ENCODE assay signal across 8 cellular contexts in genomic region chr22:16911340-16911739, GRCh38.
A peak's percentile ranks its signal among the peaks of the same experiment; 100 is the strongest.
DNase-seq lines count a peak whose midpoint lies in the region; ATAC-seq, FAIRE-seq and TF ChIP-seq lines count a peak whose summit lies in the region.
"Not testable (repeated sequence)": the region's sequence is repeated elsewhere in the genome, so short reads cannot be mapped to it uniquely, and the experiment has no call there.

No MANE protein-coding gene starts in this region.

- H3K4me1 ChIP-seq in HCT116 (ENCODE audit: control insufficient read depth in 1 of 2, insufficient read depth in 2 of 2, low read length in 2 of 2); PC-9 (replicated peaks; ENCODE audit: insufficient read depth); K562 (replicated peaks in 1 of 2; ENCODE audit: control insufficient read depth in 2 of 2, insufficient read depth in 2 of 2, low read length in 2 of 2); fibroblast of lung (ENCODE audit: control insufficient read depth, extremely low read depth, insufficient read depth, low read length); kidney (ENCODE audit: control insufficient read depth in 1 of 2, insufficient read depth in 1 of 2, low read depth in 1 of 2, low read length in 2 of 2): not testable (repeated sequence)

- 0% methylated on average over 1 of the region's 2 CpGs for WGBS in K562 (ENCODE audit: insufficient coverage, low coverage, missing lambda C conversion rate)

- H3K9me3 ChIP-seq in HCT116 (ENCODE audit: control insufficient read depth in 1 of 2, insufficient read depth in 1 of 2, low read depth in 1 of 2, low read length in 2 of 2); PC-9 (ENCODE audit: insufficient read depth, low read depth); K562 (replicated peaks; ENCODE audit: control insufficient read depth, insufficient read depth, low read depth, low read length); fibroblast of lung (ENCODE audit: control insufficient read depth, insufficient read depth, low read depth, low read length); kidney (ENCODE audit: control insufficient read depth in 1 of 2, low read length in 2 of 2): not testable (repeated sequence)

- not testable (repeated sequence) for H3K27me3 ChIP-seq in HCT116 (ENCODE audit: insufficient read depth, low read length); PC-9 (ENCODE audit: insufficient read depth, low read depth); K562 (ENCODE audit: control insufficient read depth in 2 of 2, insufficient read depth in 2 of 2, low read length in 2 of 2); fibroblast of lung (ENCODE audit: control insufficient read depth, insufficient read depth, low read length)

- not testable (repeated sequence) for H3K36me3 ChIP-seq in HCT116 (ENCODE audit: control insufficient read depth in 1 of 2, insufficient read depth in 2 of 2, low read length in 2 of 2); PC-9 (ENCODE audit: low read depth); K562 (ENCODE audit: control insufficient read depth, insufficient read depth, low read length); fibroblast of lung (ENCODE audit: control insufficient read depth, insufficient read depth, low read length); kidney (ENCODE audit: control insufficient read depth in 1 of 2, insufficient read depth in 2 of 2, low read length in 2 of 2)

- ATAC-seq in HCT116, K562: not testable (repeated sequence)

- not testable (repeated sequence) for DNase-seq in Calu3; HCT116 (ENCODE audit: low read depth, low spot score); PC-9; K562 (ENCODE audit: extremely low read depth in 1 of 4, low spot score in 3 of 4); fibroblast of lung (ENCODE audit: low read depth in 2 of 2); kidney; progenitor cell of endocrine pancreas (ENCODE audit: low spot score, unreplicated experiment)

- peak; percentile 99 for FAIRE-seq in A204.1 (lab: Jason Lieb, UNC)
- FAIRE-seq in K562 (lab: Jason Lieb, UNC) = peak; percentile 75
- FAIRE-seq in kidney (lab: Jason Lieb, UNC) = peak; percentile 98

- not testable (repeated sequence) for H3K36me3 Mint-ChIP-seq in Calu3 (ENCODE audit: insufficient read depth, unreplicated experiment); progenitor cell of endocrine pancreas (ENCODE audit: insufficient read depth)

- in situ Hi-C loops in K562 (cut with MboI) = loop anchor here (10.0 kb wide), 1 partner anchor 583 kb away; no protein-coding TSS in a partner anchor

- H3K27me3 Mint-ChIP-seq in Calu3 (ENCODE audit: unreplicated experiment) (peaks cover 21% of the 10 kb centered on the region), progenitor cell of endocrine pancreas (peaks cover 40% of the 10 kb centered on the region)

- H3K9ac ChIP-seq in HCT116 (ENCODE audit: low read length); K562 (ENCODE audit: insufficient read depth in 1 of 2, low read depth in 2 of 2, low read length in 2 of 2); fibroblast of lung (ENCODE audit: insufficient read depth, low read length); kidney (ENCODE audit: low read length in 2 of 2): not testable (repeated sequence)

- CTCF ChIA-PET in Calu3 (lab: Charles Lee); PC-9 (lab: Charles Lee); K562 (lab: Yijun Ruan, JAX; ENCODE audit: low intra/inter-chr PET ratio): not testable (repeated sequence)
- CTCF ChIA-PET in HCT116 (lab: Charles Lee) = interaction anchor here (1.4 kb wide), 1 partner anchor 137 kb away, joined by 6 read pairs; no protein-coding TSS in a partner anchor

- not testable (repeated sequence) for H3K9me2 ChIP-seq in HCT116 (ENCODE audit: insufficient read depth); PC-9 (ENCODE audit: insufficient read depth)

- intact Hi-C loops in Calu3 (cut with micrococcal nuclease; ENCODE audit: unreplicated experiment); HCT116 (cut with micrococcal nuclease); PC-9 (cut with micrococcal nuclease; ENCODE audit: unreplicated experiment); K562 (cut with micrococcal nuclease); kidney (cut with DNase I): not testable (repeated sequence)

- H3K27ac Mint-ChIP-seq in Calu3 (ENCODE audit: unreplicated experiment); progenitor cell of endocrine pancreas: not testable (repeated sequence)

- H3K4me3 Mint-ChIP-seq in Calu3 (ENCODE audit: low read depth, unreplicated experiment); progenitor cell of endocrine pancreas (ENCODE audit: low read depth): not testable (repeated sequence)

- H3K4me2 ChIP-seq in HCT116 (ENCODE audit: low read length); PC-9; K562 (ENCODE audit: insufficient read depth, low read length); fibroblast of lung (ENCODE audit: extremely low read depth, insufficient read depth, low read length): not testable (repeated sequence)

- TF ChIP-seq RAD21 in HCT116 (IDR thresholded peaks at IDR 0.05; ENCODE audit: low read depth) = 0 out of 2 replicates have a peak, but pooled peaks have one; percentile 3
- not testable (repeated sequence) for TF ChIP-seq RAD21 in K562 (CRISPR knock-in tag; conservative IDR thresholded peaks at IDR 0.05 in 1 of 2, IDR thresholded peaks at IDR 0.05 in 1 of 2)

- RAD21 ChIA-PET in HCT116 (lab: Charles Lee; ENCODE audit: low non-redundant PET in 1 of 2, low total read pairs in 2 of 2, uncharacterized antibody in 2 of 2, unreplicated experiment in 2 of 2) = not testable (repeated sequence)

- H4K20me1 ChIP-seq in HCT116 (ENCODE audit: insufficient read depth); PC-9 (ENCODE audit: insufficient read depth); K562 (replicated peaks; ENCODE audit: control insufficient read depth, insufficient read depth, low read length); fibroblast of lung (ENCODE audit: control insufficient read depth, extremely low read depth, insufficient read depth, low read length): not testable (repeated sequence)

- not testable (repeated sequence) for H3K9me3 Mint-ChIP-seq in Calu3 (ENCODE audit: low read depth, unreplicated experiment); progenitor cell of endocrine pancreas (ENCODE audit: low read depth)

- TF ChIP-seq POLR2A in HCT116 (IDR thresholded peaks at IDR 0.05; ENCODE audit: borderline replicate concordance, extremely low read depth, insufficient read depth, insufficient read length); K562 (conservative IDR thresholded peaks at IDR 0.05): not testable (repeated sequence)

- not testable (repeated sequence) for H3K4me1 Mint-ChIP-seq in Calu3 (ENCODE audit: low read depth, unreplicated experiment); progenitor cell of endocrine pancreas (ENCODE audit: low read depth)

- not testable (repeated sequence) for TF ChIP-seq EP300 in K562 (IDR thresholded peaks at IDR 0.05; ENCODE audit: low read length)

- POLR2A ChIA-PET in HCT116 (lab: Charles Lee); PC-9 (lab: Charles Lee; ENCODE audit: unreplicated experiment); K562 (lab: Yijun Ruan, JAX): not testable (repeated sequence)

- H3K27ac ChIP-seq in HCT116 (ENCODE audit: low read depth, low read length); PC-9; K562 (ENCODE audit: extremely low read depth, low read depth, low read length); fibroblast of lung (ENCODE audit: insufficient read depth, low read length); kidney (ENCODE audit: low read depth in 2 of 2, low read length in 2 of 2): not testable (repeated sequence)

- H3K4me3 ChIP-seq in HCT116 (replicated peaks in 1 of 2; ENCODE audit: low read depth in 1 of 2, low read length in 2 of 2); PC-9; K562; fibroblast of lung (replicated peaks in 1 of 4; ENCODE audit: control extremely low read depth in 1 of 4, insufficient read depth in 1 of 4, low read depth in 3 of 4, low read length in 4 of 4); kidney (ENCODE audit: low read length in 2 of 2): not testable (repeated sequence)

- H3K9me1 ChIP-seq in K562 (ENCODE audit: control insufficient read depth, insufficient read depth, low read length) = not testable (repeated sequence)

- not testable (repeated sequence) for BruUV-seq in Calu3 (replicated peaks; lab: Mats Ljungman, UMichigan); HCT116 (replicated peaks; lab: Mats Ljungman, UMichigan); PC-9 (replicated peaks; lab: Mats Ljungman, UMichigan); K562 (replicated peaks; lab: Mats Ljungman, UMichigan)

- H3F3A ChIP-seq in PC-9 (ENCODE audit: insufficient read depth, low read depth) = not testable (repeated sequence)

- TF ChIP-seq CTCF in Calu3 (IDR thresholded peaks at IDR 0.05; ENCODE audit: unreplicated experiment) = peak; percentile 19
- TF ChIP-seq CTCF in HCT116 (IDR thresholded peaks at IDR 0.05 in 2 of 3, conservative IDR thresholded peaks at IDR 0.05 in 1 of 3; ENCODE audit: borderline replicate concordance in 1 of 3, insufficient read depth in 1 of 3, low read depth in 2 of 3, low read length in 2 of 3) = peak in 2 of 3 experiments; percentile 29 to 31; a peak in 3 of 6 replicates
- TF ChIP-seq CTCF in PC-9 (conservative IDR thresholded peaks at IDR 0.05) = peak; percentile 45; the same call in 1 of the 2 replicates
- peak in 2 of 3 experiments; percentile 28 to 30; a peak in 2 of 6 replicates for TF ChIP-seq CTCF in K562 (IDR thresholded peaks at IDR 0.05 in 2 of 3, conservative IDR thresholded peaks at IDR 0.05 in 1 of 3; ENCODE audit: insufficient read depth in 2 of 3, low read depth in 1 of 3, low read length in 3 of 3)
- peak; percentile 10 to 14 for TF ChIP-seq CTCF in fibroblast of lung (conservative IDR thresholded peaks at IDR 0.05 in 1 of 2, IDR thresholded peaks at IDR 0.05 in 1 of 2; ENCODE audit: low read depth in 1 of 2, low read length in 2 of 2)
- TF ChIP-seq CTCF in kidney (IDR thresholded peaks at IDR 0.05; ENCODE audit: borderline replicate concordance, extremely low read depth, insufficient read depth) = not testable (repeated sequence)
- peak; percentile 42 for TF ChIP-seq CTCF in progenitor cell of endocrine pancreas (IDR thresholded peaks at IDR 0.05; ENCODE audit: unreplicated experiment)

- not testable (repeated sequence) for H2AFZ ChIP-seq in HCT116 (ENCODE audit: low read depth, low read length, poor library complexity, severe bottlenecking); PC-9; K562 (ENCODE audit: low read depth, low read length); fibroblast of lung (ENCODE audit: low read length)

- H3K79me2 ChIP-seq in HCT116 (ENCODE audit: insufficient read depth, low read length); PC-9 (ENCODE audit: low read depth); K562 (ENCODE audit: control insufficient read depth, insufficient read depth, low read length); fibroblast of lung (ENCODE audit: control insufficient read depth, insufficient read depth, low read length): not testable (repeated sequence)
